8 cellular contexts compared by ENCODE assay signal in genomic region chr15:95025924-95026728, GRCh38.
DNase-seq lines count a peak whose midpoint lies in the region; ATAC-seq, FAIRE-seq and TF ChIP-seq lines count a peak whose summit lies in the region.

No MANE protein-coding gene starts in this region.

- H3K36me3 Mint-ChIP-seq in activated naive CD8-positive, alpha-beta T cell treated with anti-CD3 and anti-CD28 coated beads, Interleukin-2, amount 50 U/mL, for 24 hours (ENCODE audit: low read depth): no peaks in the 10 kb centered on the region

- peak; percentile 51 for DNase-seq in NK-92 treated with Interleukin-12 subunit alpha and Interleukin-12 subunit beta, amount 100 ng/mL, for 24 hours (lab: John Stamatoyannopoulos, UW)
- DNase-seq in NK-92 (lab: John Stamatoyannopoulos, UW; ENCODE audit: unreplicated experiment): no peak
- DNase-seq in Jurkat, Clone E6-1 (ENCODE audit: low read depth, low spot score): peak; percentile 16
- DNase-seq in activated naive CD8-positive, alpha-beta T cell treated with anti-CD3 and anti-CD28 coated beads, Interleukin-2, amount 50 U/mL, for 24 hours: peak; percentile 19
- DNase-seq in kidney: no peak
- peak; percentile 37 to 40 for DNase-seq in uterus
- DNase-seq in CD1c-positive myeloid dendritic cell (ENCODE audit: extremely low spot score): no peak

- H3K4me3 Mint-ChIP-seq in activated naive CD8-positive, alpha-beta T cell treated with anti-CD3 and anti-CD28 coated beads, Interleukin-2, amount 50 U/mL, for 24 hours: no peak overlapping the region

- H3K27ac ChIP-seq in kidney (ENCODE audit: low read depth in 2 of 2, low read length in 2 of 2): no peak overlapping the region
- H3K27ac ChIP-seq in uterus: no peak overlapping the region

- no peak for FAIRE-seq in kidney (lab: Jason Lieb, UNC)

- no peaks in the 10 kb centered on the region for H3K4me1 Mint-ChIP-seq in activated naive CD8-positive, alpha-beta T cell treated with anti-CD3 and anti-CD28 coated beads, Interleukin-2, amount 50 U/mL, for 24 hours

- intact Hi-C loops in kidney (cut with DNase I) (no loop called here), uterus (cut with DNase I; ENCODE audit: low total_unique reads) (no loop called here)

- H3K9me3 ChIP-seq in kidney (ENCODE audit: control insufficient read depth in 1 of 2, low read length in 2 of 2) (peaks cover 0 to 8% of the 10 kb centered on the region in 2 donors), uterus (no peaks in the 10 kb centered on the region)

- no peak for ATAC-seq in activated naive CD8-positive, alpha-beta T cell treated with anti-CD3 and anti-CD28 coated beads, Interleukin-2, amount 50 U/mL, for 24 hours
- ATAC-seq in GM18861 (IDR thresholded peaks at IDR 0.05; ENCODE audit: unreplicated experiment): no peak

- no peaks in the 10 kb centered on the region for H3K4me1 ChIP-seq in kidney (ENCODE audit: control insufficient read depth in 1 of 2, insufficient read depth in 1 of 2, low read depth in 1 of 2, low read length in 2 of 2)
- no peaks in the 10 kb centered on the region for H3K4me1 ChIP-seq in uterus

- H3K9ac ChIP-seq in kidney (ENCODE audit: low read length in 2 of 2): no peak overlapping the region

- no peak for TF ChIP-seq POLR2A in uterus (IDR thresholded peaks at IDR 0.05)

- H3K27me3 Mint-ChIP-seq in activated naive CD8-positive, alpha-beta T cell treated with anti-CD3 and anti-CD28 coated beads, Interleukin-2, amount 50 U/mL, for 24 hours: peaks cover 2% of the 10 kb centered on the region

- no peaks in the 10 kb centered on the region for H3K27me3 ChIP-seq in uterus

- H3K36me3 ChIP-seq in kidney (ENCODE audit: control insufficient read depth in 1 of 2, insufficient read depth in 2 of 2, low read length in 2 of 2) (no peaks in the 10 kb centered on the region), uterus (no peaks in the 10 kb centered on the region)

- TF ChIP-seq CTCF in kidney (IDR thresholded peaks at IDR 0.05; ENCODE audit: borderline replicate concordance, extremely low read depth, insufficient read depth): peak; percentile 15
- TF ChIP-seq CTCF in uterus (IDR thresholded peaks at IDR 0.05): peak; percentile 14 to 48 (median 32)

- no peak overlapping the region for H3K27ac Mint-ChIP-seq in activated naive CD8-positive, alpha-beta T cell treated with anti-CD3 and anti-CD28 coated beads, Interleukin-2, amount 50 U/mL, for 24 hours

- H3K4me3 ChIP-seq in Jurkat, Clone E6-1 (ENCODE audit: low read length): no peak overlapping the region
- no peak overlapping the region for H3K4me3 ChIP-seq in kidney (ENCODE audit: low read length in 2 of 2)
- no peak overlapping the region for H3K4me3 ChIP-seq in uterus

- H3K9me3 Mint-ChIP-seq in activated naive CD8-positive, alpha-beta T cell treated with anti-CD3 and anti-CD28 coated beads, Interleukin-2, amount 50 U/mL, for 24 hours: peaks cover 14% of the 10 kb centered on the region

Comparison
In these comparisons a context has a peak if more than half of its experiments do, and no peak if none do; other contexts are left out.
1. DNase-seq: peak in NK-92 treated with Interleukin-12 subunit alpha and Interleukin-12 subunit beta, amount 100 ng/mL, for 24 hours (single experiment), Jurkat, Clone E6-1 (single experiment), activated naive CD8-positive, alpha-beta T cell treated with anti-CD3 and anti-CD28 coated beads, Interleukin-2, amount 50 U/mL, for 24 hours (single experiment) and uterus (2 of 2); none in NK-92 (single experiment), kidney (single experiment) and CD1c-positive myeloid dendritic cell (single experiment).